In the genomic region with DNA sequence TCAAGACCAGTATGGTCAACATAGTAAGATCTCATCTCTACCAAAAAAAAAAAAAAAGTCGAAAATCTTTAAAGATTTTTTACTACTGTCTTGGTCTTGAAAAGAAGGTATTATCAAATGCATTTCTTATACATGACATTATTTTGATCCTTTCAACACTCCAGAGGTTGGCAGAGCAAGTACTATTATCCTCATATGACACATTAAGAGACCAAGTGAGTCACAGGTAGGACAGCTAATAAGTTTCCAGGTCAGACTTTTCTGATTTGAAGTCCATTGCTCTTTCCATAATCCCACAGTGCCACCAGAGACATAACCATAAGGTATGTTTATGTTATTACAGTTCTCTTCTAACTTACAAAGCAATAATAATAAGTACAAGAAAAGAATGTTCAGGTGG, we compare ENCODE assay signal across 25 cellular contexts. TPM values are rescaled to one million over a fixed set of nuclear protein-coding genes. Genes with fewer than 3 reads are reported as not detected.
DNase-seq lines count a peak whose midpoint lies in the region; ATAC-seq, FAIRE-seq and TF ChIP-seq lines count a peak whose summit lies in the region.
"Had no signal": no experiment of that assay in that cellular context is flagged by ENCODE, and none has a peak within 500 bp of the region (broad histone marks: within the 10 kb centered on the region; RNA-seq: fewer than 3 reads in every experiment).

No MANE protein-coding gene starts in this region.

- TF ChIP-seq POLR2A in spleen (IDR thresholded peaks at IDR 0.05) = no peak

- POLR2A ChIA-PET in A673 (lab: Charles Lee; ENCODE audit: low non-redundant PET) = no interaction called here

- intact Hi-C loops in A673 (cut with micrococcal nuclease; ENCODE audit: unreplicated experiment) (no loop called here), spleen (cut with DNase I; ENCODE audit: low total_unique reads) (no loop called here)

- H3K9ac ChIP-seq in keratinocyte (ENCODE audit: control insufficient read depth, extremely low read depth, insufficient read depth, low read length) = no peak overlapping the region
- H3K9ac ChIP-seq: KMS-11, SK-N-SH had no signal

- H3K9me3 ChIP-seq in A673 (ENCODE audit: low read depth, low read length, poor library complexity, severe bottlenecking) (no peaks in the 10 kb centered on the region), keratinocyte (ENCODE audit: control insufficient read depth, low read depth, low read length) (no peaks in the 10 kb centered on the region), spleen (no peaks in the 10 kb centered on the region)
- H3K9me3 ChIP-seq: HAP-1, Peyer's patch, SK-N-SH had no signal

- H2AFZ ChIP-seq in keratinocyte (ENCODE audit: control insufficient read depth, low read length) = no peak overlapping the region
- H2AFZ ChIP-seq: GM23338 had no signal

- dilution Hi-C loops in keratinocyte (cut with MboI; ENCODE audit: extremely low pct_ligation_motif_present, low sequenced_read_pairs) = no loop called here

- TF ChIP-seq CTCF in A673 (conservative IDR thresholded peaks at IDR 0.05; ENCODE audit: low read depth, low read length) (no peak), bronchial epithelial cell (IDR thresholded peaks at IDR 0.05; ENCODE audit: insufficient read depth, low read length, severe bottlenecking) (no peak), keratinocyte (optimal IDR thresholded peaks at IDR 0.05 in 1 of 3, IDR thresholded peaks at IDR 0.05 in 1 of 3, conservative IDR thresholded peaks at IDR 0.05 in 1 of 3; ENCODE audit: extremely low read depth in 1 of 3, insufficient read depth in 2 of 3, low read length in 3 of 3) (no peak), spleen (IDR thresholded peaks at IDR 0.05 in 8 of 11, conservative IDR thresholded peaks at IDR 0.05 in 3 of 11) (no peak)

- DNase-seq in A673 (ENCODE audit: low spot score) (no peak), M059J (ENCODE audit: low read depth) (peak; percentile 5), bronchial epithelial cell (ENCODE audit: low read depth) (peak; percentile 83), keratinocyte (ENCODE audit: low read depth, low spot score) (no peak), OCI-M1 (lab: John Stamatoyannopoulos, UW) (no peak), spleen (no peak)
- DNase-seq: 8988T, DMS53, HFFc6, NCI-H1092, NCI-H1417 treated with DMSO at 0.1 percent for 48 hours, NCI-H1694 treated with DMSO at 0.1 percent for 48 hours, NCI-H2081, NCI-H2227 treated with DMSO at 0.1 percent for 48 hours, NCI-H510A, NCI-H69, Peyer's patch, SK-N-SH had no signal

- WGBS in spleen, 5 donors = 92 to 97% (median 94%) methylated on average over 1 of the region's 1 CpG

- no peaks in the 10 kb centered on the region for H3K79me2 ChIP-seq in keratinocyte (ENCODE audit: control insufficient read depth, insufficient read depth, low read length)

- no peak overlapping the region for H3K4me2 ChIP-seq in keratinocyte (ENCODE audit: control insufficient read depth, extremely low read depth, insufficient read depth, low read depth, low read length)
- H3K4me2 ChIP-seq: GM23338, KMS-11, SK-N-SH had no signal

- peaks cover 58% of the 10 kb centered on the region for H3K36me3 ChIP-seq in A673 (ENCODE audit: insufficient read depth, low read length, poor library complexity, severe bottlenecking)
- H3K36me3 ChIP-seq in bronchial epithelial cell (ENCODE audit: control insufficient read depth, insufficient read depth, low read length) = peaks cover 2% of the 10 kb centered on the region
- H3K36me3 ChIP-seq in keratinocyte (ENCODE audit: control insufficient read depth in 2 of 2, extremely low read depth in 1 of 2, insufficient read depth in 2 of 2, low read length in 2 of 2) = peaks cover 0 to 11% of the 10 kb centered on the region in 2 experiments
- H3K36me3 ChIP-seq in spleen = peaks cover 0 to 97% (median 30%) of the 10 kb centered on the region in 6 donors

- no peaks in the 10 kb centered on the region for H3K9me1 ChIP-seq in keratinocyte (ENCODE audit: control insufficient read depth, extremely low read depth, insufficient read depth, low read length)

- H3K27me3 ChIP-seq in A673 (replicated peaks; ENCODE audit: insufficient read depth, low read depth, low read length, poor library complexity) (no peaks in the 10 kb centered on the region), bronchial epithelial cell (ENCODE audit: control insufficient read depth, insufficient read depth, low read length) (no peaks in the 10 kb centered on the region), keratinocyte (ENCODE audit: control insufficient read depth, extremely low read depth, insufficient read depth, low read length) (no peaks in the 10 kb centered on the region), spleen (replicated peaks in 1 of 7) (no peaks in the 10 kb centered on the region)
- H3K27me3 ChIP-seq: Peyer's patch had no signal

- H3K4me3 ChIP-seq in A673 (ENCODE audit: low read depth, low read length, poor library complexity, severe bottlenecking) = no peak overlapping the region
- H3K4me3 ChIP-seq in bronchial epithelial cell (ENCODE audit: low read depth, low read length) = no peak overlapping the region
- H3K4me3 ChIP-seq in keratinocyte (ENCODE audit: control insufficient read depth in 2 of 3, extremely low read depth in 1 of 3, insufficient read depth in 2 of 3, low read depth in 1 of 3, low read length in 3 of 3) = peak overlapping the region in 1 of 3 experiments; percentile 20
- no peak overlapping the region for H3K4me3 ChIP-seq in spleen
- H3K4me3 ChIP-seq: GM23338, HAP-1, Peyer's patch had no signal

- CTCF ChIA-PET in A673 (lab: Charles Lee) = no interaction called here

- H3K27ac ChIP-seq in A673 (ENCODE audit: low read depth, low read length, poor library complexity, severe bottlenecking) (no peak overlapping the region), keratinocyte (ENCODE audit: control insufficient read depth, insufficient read depth, low read length) (peak overlapping the region; percentile 34), spleen (no peak overlapping the region)
- H3K27ac ChIP-seq: HL-60, KMS-11, Peyer's patch had no signal

- H3K4me1 ChIP-seq in A673 (ENCODE audit: insufficient read depth, low read length, poor library complexity, severe bottlenecking) = no peaks in the 10 kb centered on the region
- peaks cover 13% of the 10 kb centered on the region for H3K4me1 ChIP-seq in keratinocyte (ENCODE audit: control insufficient read depth, extremely low read depth, insufficient read depth, low read length)
- no peaks in the 10 kb centered on the region for H3K4me1 ChIP-seq in spleen
- H3K4me1 ChIP-seq: Peyer's patch had no signal

- FAIRE-seq in bronchial epithelial cell (lab: Jason Lieb, UNC) = no peak
- FAIRE-seq in keratinocyte (lab: Jason Lieb, UNC) = no peak
- FAIRE-seq: D721Med had no signal

- H4K20me1 ChIP-seq in keratinocyte (ENCODE audit: control insufficient read depth, extremely low read depth, insufficient read depth, low read length) = no peaks in the 10 kb centered on the region

- TSS peak; percentile 14 for BruUV-seq in A673 (replicated peaks; lab: Mats Ljungman, UMichigan)

- ATAC-seq in GM19455 (IDR thresholded peaks at IDR 0.05; ENCODE audit: unreplicated experiment) = no peak
- ATAC-seq: GM23338 had no signal

RNA-seq across cellular contexts. Expression of gene DBT, which starts 15.2 kb away (rescaled TPM):
- total RNA-seq in A673 (2021) (16.8 and 18.1 TPM in 2 replicates), bronchial epithelial cell (3.7 and 6.5 TPM in 2 replicates), spleen (10 to 100 TPM in 3 of 7 donors, 1 to 10 TPM in 4; 5.5 to 13.4 (median 9.9) TPM)
- 3.8 and 6.6 TPM in 2 replicates for total RNA-seq in M059J (2014; rRNA removed; shearing (Covaris generic))
- polyA plus RNA-seq in keratinocyte (7.4 to 16.3 TPM (median 11.3 TPM) in 3 replicates), spleen (1 to 10 TPM; 1.8 to 2.4 (median 2.3) TPM)
- polyA plus RNA-seq in keratinocyte (2011; ENCODE audit: low read depth) = 3.8 TPM
- polyA plus RNA-seq in keratinocyte (2011; cell fraction: cytosol; rRNA removed) = 3.8 and 9.9 TPM in 2 replicates
- 8.0 and 10.4 TPM in 2 replicates for polyA plus RNA-seq in keratinocyte (2011; cell fraction: nucleus; rRNA removed)
- polyA plus RNA-seq in keratinocyte (2012; ENCODE audit: low replicate concordance) = 8.6 and 9.2 TPM in 2 replicates
- polyA minus RNA-seq in keratinocyte = 2.1 to 9.4 TPM (median 7.9 TPM) in 3 replicates
- polyA minus RNA-seq in keratinocyte (2011; cell fraction: cytosol; rRNA and poly(A)+ RNA removed) = 3.6 TPM
- 5.4 and 16.4 TPM in 2 replicates for polyA minus RNA-seq in keratinocyte (2011; cell fraction: nucleus; rRNA and poly(A)+ RNA removed)

RNA-seq across cellular contexts. Expression of gene RTCA, which starts 31.6 kb away (rescaled TPM):
- total RNA-seq in A673 (2021) (45.4 and 57.7 TPM in 2 replicates), bronchial epithelial cell (44.3 and 64.0 TPM in 2 replicates), spleen (10 to 100 TPM; 26.3 to 42.6 (median 33.1) TPM)
- total RNA-seq in M059J (2014; rRNA removed; shearing (Covaris generic)) = 45.5 and 52.7 TPM in 2 replicates
- polyA plus RNA-seq in keratinocyte (31.6 to 52.0 TPM (median 33.6 TPM) in 3 replicates), spleen (10 to 100 TPM; 19.7 to 26.8 (median 25.5) TPM)
- 51.2 TPM for polyA plus RNA-seq in keratinocyte (2011; ENCODE audit: low read depth)
- 36.2 and 63.7 TPM in 2 replicates for polyA plus RNA-seq in keratinocyte (2011; cell fraction: cytosol; rRNA removed)
- polyA plus RNA-seq in keratinocyte (2011; cell fraction: nucleus; rRNA removed) = 38.1 and 43.1 TPM in 2 replicates
- 30.6 and 38.5 TPM in 2 replicates for polyA plus RNA-seq in keratinocyte (2012; ENCODE audit: low replicate concordance)
- polyA minus RNA-seq in keratinocyte = 10.6 to 27.4 TPM (median 17.4 TPM) in 3 replicates
- polyA minus RNA-seq in keratinocyte (2011; cell fraction: cytosol; rRNA and poly(A)+ RNA removed) = 24.9 TPM
- 20.7 and 25.4 TPM in 2 replicates for polyA minus RNA-seq in keratinocyte (2011; cell fraction: nucleus; rRNA and poly(A)+ RNA removed)

RNA-seq across cellular contexts. Expression of gene LRRC39, which starts 56.4 kb away (rescaled TPM):
- 0.67 and 0.81 TPM in 2 replicates for total RNA-seq in A673 (2021)
- 0.07 and 0.20 TPM in 2 replicates for total RNA-seq in M059J (2014; rRNA removed; shearing (Covaris generic))
- total RNA-seq in bronchial epithelial cell = 0.13 and 0.53 TPM in 2 replicates
- polyA plus RNA-seq in keratinocyte = 0.17 to 0.88 TPM (median 0.57 TPM) in 3 replicates
- 2.0 TPM for polyA plus RNA-seq in keratinocyte (2011; ENCODE audit: low read depth)
- polyA plus RNA-seq in keratinocyte (2011; cell fraction: cytosol; rRNA removed) = 0.19 TPM in 1 of 2 replicates, not detected in the other
- 2.3 and 2.6 TPM in 2 replicates for polyA plus RNA-seq in keratinocyte (2011; cell fraction: nucleus; rRNA removed)
- 0.10 and 1.3 TPM in 2 replicates for polyA plus RNA-seq in keratinocyte (2012; ENCODE audit: low replicate concordance)
- polyA minus RNA-seq in keratinocyte = 0.67 TPM in 1 of 3 replicates, not detected in the others
- not detected for polyA minus RNA-seq in keratinocyte (2011; cell fraction: cytosol; rRNA and poly(A)+ RNA removed)
- polyA minus RNA-seq in keratinocyte (2011; cell fraction: nucleus; rRNA and poly(A)+ RNA removed) = 0.78 TPM in 1 of 2 replicates, not detected in the other
- 1 to 10 TPM in 5 of 7 donors, under 1 TPM in 2; 0.51 to 2.2 (median 1.1) TPM for total RNA-seq in spleen
- polyA plus RNA-seq in spleen = 1 to 10 TPM in 2 of 3 donors, under 1 TPM in 1; 0.96 to 3.1 (median 1.5) TPM
- polyA plus RNA-seq: IgD-negative memory B cell had no signal

Comparison
In these comparisons a context has a peak if more than half of its experiments do, and no peak if none do; other contexts are left out.
1. DNase-seq: peak in M059J (single experiment) and bronchial epithelial cell (single experiment); none in A673 (single experiment), keratinocyte (single experiment), OCI-M1 (single experiment) and spleen (single experiment).